ENCODE assay signal across 16 cellular contexts in the genomic region with DNA sequence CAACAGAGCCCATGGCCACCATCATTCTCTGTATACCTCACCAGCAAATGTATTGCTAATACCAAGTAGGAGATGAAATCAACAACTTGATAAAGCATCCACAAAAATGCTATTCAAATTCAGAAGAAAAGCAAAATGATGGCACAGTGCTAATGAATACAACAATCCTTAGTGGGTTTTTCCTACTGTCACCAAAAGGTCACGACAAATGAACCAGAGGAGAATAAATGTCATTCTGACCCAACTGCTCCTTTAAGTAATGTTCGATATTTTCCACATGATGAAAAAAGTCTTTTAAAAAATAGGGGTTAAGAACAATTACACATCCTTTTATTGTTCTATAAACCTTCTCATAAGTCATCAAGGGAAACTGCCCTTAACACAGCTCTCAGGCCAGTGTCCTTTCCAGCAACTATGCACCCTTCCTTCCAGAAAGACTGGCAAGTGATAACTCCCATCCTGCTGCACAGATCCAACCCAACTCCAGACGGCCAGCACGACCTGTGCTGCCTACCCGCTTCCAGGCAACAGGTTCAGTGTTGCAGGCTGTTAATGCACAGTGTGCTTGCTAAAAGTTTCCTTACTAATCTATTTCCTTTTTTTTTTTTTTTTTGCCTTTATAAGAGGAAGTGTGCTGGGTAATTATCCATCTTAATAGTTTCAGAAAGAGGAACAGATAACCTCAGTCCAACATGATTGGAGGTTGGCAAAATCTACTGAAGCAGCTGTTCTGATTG. TPM values are rescaled to one million over a fixed set of nuclear protein-coding genes. Genes with fewer than 3 reads are reported as not detected.
DNase-seq lines count a peak whose midpoint lies in the region; ATAC-seq and TF ChIP-seq lines count a peak whose summit lies in the region.
"Had no signal": no experiment of that assay in that cellular context is flagged by ENCODE, and none has a peak within 500 bp of the region (broad histone marks: within the 10 kb centered on the region; RNA-seq: fewer than 3 reads in every experiment).

No MANE protein-coding gene starts in this region.

- H3K4me3 ChIP-seq in gastroesophageal sphincter, result no peak overlapping the region
- H3K4me3 ChIP-seq in osteoblast (ENCODE audit: insufficient read depth, low read length), result no peak overlapping the region
- H3K4me3 ChIP-seq: left lung, skin epidermis had no signal

- CTCF ChIA-PET in activated CD4-positive, alpha-beta memory T cell treated with anti-CD3 and anti-CD28 coated beads, Interleukin-2, amount 10 ng/mL, durations not matched to agents 7 days and 5 days (lab: Charles Lee), result no interaction called here
- CTCF ChIA-PET in activated CD4-positive, alpha-beta memory T cell treated with anti-CD3 and anti-CD28 coated beads for 36 hours (lab: Charles Lee), result no interaction called here

- peak overlapping the region in 1 of 4 donors; percentile 35 for H3K27ac ChIP-seq in gastroesophageal sphincter
- no peak overlapping the region for H3K27ac ChIP-seq in osteoblast (ENCODE audit: low read depth, low read length)
- H3K27ac ChIP-seq: left lung had no signal

- peaks cover 8% of the 10 kb centered on the region for H3K36me3 Mint-ChIP-seq in activated CD4-positive, alpha-beta memory T cell treated with anti-CD3 and anti-CD28 coated beads, Interleukin-2, amount 10 ng/mL, durations not matched to agents 7 days and 5 days (ENCODE audit: low read depth)
- H3K36me3 Mint-ChIP-seq in activated CD4-positive, alpha-beta memory T cell treated with anti-CD3 and anti-CD28 coated beads for 36 hours, result peaks cover 8% of the 10 kb centered on the region
- H3K36me3 Mint-ChIP-seq in stimulated activated memory B cell treated with anti-CD40 and anti-IgM and Interleukin-4, amounts not matched to agents 10 μg/mL and 1 μg/mL and 100 μg/mL, for 72 hours, result peaks cover 22% of the 10 kb centered on the region

- H3K9me3 ChIP-seq in gastroesophageal sphincter (no peaks in the 10 kb centered on the region), osteoblast (ENCODE audit: low read depth, low read length) (no peaks in the 10 kb centered on the region)
- H3K9me3 ChIP-seq: left lung had no signal

- peaks cover 90% of the 10 kb centered on the region for H3K79me2 ChIP-seq in osteoblast (ENCODE audit: insufficient read depth, low read length)

- no peaks in the 10 kb centered on the region for H3K27me3 Mint-ChIP-seq in activated CD4-positive, alpha-beta memory T cell treated with anti-CD3 and anti-CD28 coated beads, Interleukin-2, amount 10 ng/mL, durations not matched to agents 7 days and 5 days
- H3K27me3 Mint-ChIP-seq in activated CD4-positive, alpha-beta memory T cell treated with anti-CD3 and anti-CD28 coated beads for 36 hours, result no peaks in the 10 kb centered on the region
- H3K27me3 Mint-ChIP-seq in stimulated activated memory B cell treated with anti-CD40 and anti-IgM and Interleukin-4, amounts not matched to agents 10 μg/mL and 1 μg/mL and 100 μg/mL, for 72 hours, result no peaks in the 10 kb centered on the region
- H3K27me3 Mint-ChIP-seq: central memory CD8-positive, alpha-beta T cell had no signal

- DNase-seq in activated CD4-positive, alpha-beta memory T cell treated with anti-CD3 and anti-CD28 coated beads, Interleukin-2, amount 10 ng/mL, durations not matched to agents 7 days and 5 days, result no peak
- DNase-seq in activated CD4-positive, alpha-beta memory T cell treated with anti-CD3 and anti-CD28 coated beads for 36 hours, result no peak
- DNase-seq in SKM-1 (lab: John Stamatoyannopoulos, UW; ENCODE audit: unreplicated experiment), result peak; percentile 43
- no peak for DNase-seq in osteoblast (ENCODE audit: insufficient read length, low spot score, missing footprints)
- no peak for DNase-seq in NCI-H524 (lab: John Stamatoyannopoulos, UW)
- DNase-seq in ureter (ENCODE audit: low spot score), result no peak
- DNase-seq: activated CD4-positive, alpha-beta T cell treated with anti-CD3 and anti-CD28 coated beads, Interleukin-2, amount 50 U/mL, for 48 hours; activated naive CD4-positive, alpha-beta T cell treated with anti-CD3 and anti-CD28 coated beads, Interleukin-2, amount 50 U/mL, for 16 hours; hypothalamus; NCI-H187; NCI-H774 had no signal

- POLR2A ChIA-PET in activated CD4-positive, alpha-beta memory T cell treated with anti-CD3 and anti-CD28 coated beads, Interleukin-2, amount 10 ng/mL, durations not matched to agents 7 days and 5 days (lab: Charles Lee), result no interaction called here
- POLR2A ChIA-PET in activated CD4-positive, alpha-beta memory T cell treated with anti-CD3 and anti-CD28 coated beads for 36 hours (lab: Charles Lee), result no interaction called here

- WGBS in gastroesophageal sphincter (ENCODE audit: low coverage in 1 of 2), 2 donors, result 50 to 63% methylated on average over 3 to 5 of the region's 5 CpGs

- H3K36me3 ChIP-seq in gastroesophageal sphincter, result peaks cover 0 to 16% of the 10 kb centered on the region in 2 donors
- H3K36me3 ChIP-seq in osteoblast (ENCODE audit: insufficient read depth, low read length), result peaks cover 2% of the 10 kb centered on the region

- H4K20me1 ChIP-seq in osteoblast (ENCODE audit: insufficient read depth, low read length), result peaks cover 56% of the 10 kb centered on the region

- H3K27me3 ChIP-seq in gastroesophageal sphincter (no peaks in the 10 kb centered on the region), osteoblast (ENCODE audit: insufficient read depth, low read length) (no peaks in the 10 kb centered on the region)
- H3K27me3 ChIP-seq: left lung had no signal

- TF ChIP-seq CTCF in gastroesophageal sphincter (IDR thresholded peaks at IDR 0.05) (no peak), osteoblast (IDR thresholded peaks at IDR 0.05; ENCODE audit: extremely low read depth, low read depth, low read length) (no peak)

- intact Hi-C loops in activated CD4-positive, alpha-beta memory T cell treated with anti-CD3 and anti-CD28 coated beads for 36 hours (cut with micrococcal nuclease), result no loop called here

- TF ChIP-seq EP300 in gastroesophageal sphincter (IDR thresholded peaks at IDR 0.05), result no peak

- H2AFZ ChIP-seq in osteoblast (ENCODE audit: low read length), result no peak overlapping the region

- peaks cover 31% of the 10 kb centered on the region for H3K4me1 Mint-ChIP-seq in activated CD4-positive, alpha-beta memory T cell treated with anti-CD3 and anti-CD28 coated beads, Interleukin-2, amount 10 ng/mL, durations not matched to agents 7 days and 5 days
- peaks cover 36% of the 10 kb centered on the region for H3K4me1 Mint-ChIP-seq in activated CD4-positive, alpha-beta memory T cell treated with anti-CD3 and anti-CD28 coated beads for 36 hours (ENCODE audit: low read depth)
- H3K4me1 Mint-ChIP-seq in stimulated activated memory B cell treated with anti-CD40 and anti-IgM and Interleukin-4, amounts not matched to agents 10 μg/mL and 1 μg/mL and 100 μg/mL, for 72 hours, result peaks cover 51% of the 10 kb centered on the region

- TF ChIP-seq POLR2A in gastroesophageal sphincter (IDR thresholded peaks at IDR 0.05), result no peak

- peak; percentile 29 for ATAC-seq in gastroesophageal sphincter
- ATAC-seq in stimulated activated memory B cell treated with anti-CD40 and anti-IgM and Interleukin-4, amounts not matched to agents 10 μg/mL and 1 μg/mL and 100 μg/mL, for 72 hours, result peak; percentile 67
- ATAC-seq: left lung had no signal

- H3K4me1 ChIP-seq in gastroesophageal sphincter (peaks cover 0 to 88% (median 23%) of the 10 kb centered on the region in 3 donors), osteoblast (ENCODE audit: insufficient read depth, low read length) (no peaks in the 10 kb centered on the region)

- H3K4me3 Mint-ChIP-seq in activated CD4-positive, alpha-beta memory T cell treated with anti-CD3 and anti-CD28 coated beads, Interleukin-2, amount 10 ng/mL, durations not matched to agents 7 days and 5 days, result no peak overlapping the region
- no peak overlapping the region for H3K4me3 Mint-ChIP-seq in activated CD4-positive, alpha-beta memory T cell treated with anti-CD3 and anti-CD28 coated beads for 36 hours
- H3K4me3 Mint-ChIP-seq in stimulated activated memory B cell treated with anti-CD40 and anti-IgM and Interleukin-4, amounts not matched to agents 10 μg/mL and 1 μg/mL and 100 μg/mL, for 72 hours, result peak overlapping the region; percentile 72
- H3K4me3 Mint-ChIP-seq: central memory CD8-positive, alpha-beta T cell had no signal

- peak overlapping the region; percentile 21 for H3K27ac Mint-ChIP-seq in activated CD4-positive, alpha-beta memory T cell treated with anti-CD3 and anti-CD28 coated beads, Interleukin-2, amount 10 ng/mL, durations not matched to agents 7 days and 5 days
- H3K27ac Mint-ChIP-seq in activated CD4-positive, alpha-beta memory T cell treated with anti-CD3 and anti-CD28 coated beads for 36 hours, result no peak overlapping the region
- H3K27ac Mint-ChIP-seq in stimulated activated memory B cell treated with anti-CD40 and anti-IgM and Interleukin-4, amounts not matched to agents 10 μg/mL and 1 μg/mL and 100 μg/mL, for 72 hours, result peak overlapping the region; percentile 74

- H3K4me2 ChIP-seq in osteoblast (ENCODE audit: insufficient read depth, low read length), result no peak overlapping the region

- no peaks in the 10 kb centered on the region for H3K9me3 Mint-ChIP-seq in activated CD4-positive, alpha-beta memory T cell treated with anti-CD3 and anti-CD28 coated beads, Interleukin-2, amount 10 ng/mL, durations not matched to agents 7 days and 5 days
- H3K9me3 Mint-ChIP-seq in activated CD4-positive, alpha-beta memory T cell treated with anti-CD3 and anti-CD28 coated beads for 36 hours, result no peaks in the 10 kb centered on the region
- no peaks in the 10 kb centered on the region for H3K9me3 Mint-ChIP-seq in stimulated activated memory B cell treated with anti-CD40 and anti-IgM and Interleukin-4, amounts not matched to agents 10 μg/mL and 1 μg/mL and 100 μg/mL, for 72 hours
- H3K9me3 Mint-ChIP-seq: central memory CD8-positive, alpha-beta T cell had no signal

RNA-seq across cellular contexts. Expression of a gene that starts 15.4 kb away (rescaled TPM):
- total RNA-seq in activated CD4-positive, alpha-beta memory T cell treated with anti-CD3 and anti-CD28 coated beads, Interleukin-2, amount 10 ng/mL, durations not matched to agents 7 days and 5 days, result 10 to 100 TPM; 28.8 to 29.0 TPM
- 10 to 100 TPM; 29.7 to 33.8 TPM for total RNA-seq in activated CD4-positive, alpha-beta memory T cell treated with anti-CD3 and anti-CD28 coated beads for 36 hours
- total RNA-seq in gastroesophageal sphincter (100 to 1,000 TPM in 1 of 4 donors, 10 to 100 TPM in 3; 69.2 to 141 (median 85.1) TPM), osteoblast (31.2 and 33.3 TPM in 2 replicates), ureter (52.1 TPM)

RNA-seq across cellular contexts. Expression of a gene that starts 23.9 kb away (rescaled TPM):
- total RNA-seq in activated CD4-positive, alpha-beta memory T cell treated with anti-CD3 and anti-CD28 coated beads, Interleukin-2, amount 10 ng/mL, durations not matched to agents 7 days and 5 days, result 10 to 100 TPM; 77.1 to 78.2 TPM
- total RNA-seq in activated CD4-positive, alpha-beta memory T cell treated with anti-CD3 and anti-CD28 coated beads for 36 hours, result 10 to 100 TPM; 69.3 to 72.5 TPM
- 10 to 100 TPM; 53.9 to 64.8 (median 57.9) TPM for total RNA-seq in gastroesophageal sphincter
- total RNA-seq in osteoblast, result 44.5 and 62.5 TPM in 2 replicates
- 38.3 TPM for total RNA-seq in ureter

RNA-seq across cellular contexts. Expression of a gene that starts 51.0 kb away (rescaled TPM):
- 1 to 10 TPM; 8.6 to 9.6 TPM for total RNA-seq in activated CD4-positive, alpha-beta memory T cell treated with anti-CD3 and anti-CD28 coated beads, Interleukin-2, amount 10 ng/mL, durations not matched to agents 7 days and 5 days
- total RNA-seq in activated CD4-positive, alpha-beta memory T cell treated with anti-CD3 and anti-CD28 coated beads for 36 hours, result 10 to 100 TPM; 10.9 to 15.0 TPM
- total RNA-seq in gastroesophageal sphincter (1 to 10 TPM in 3 of 4 donors, under 1 TPM in 1; 0.67 to 4.2 (median 2.2) TPM), osteoblast (4.0 and 4.4 TPM in 2 replicates), ureter (4.2 TPM)
